Comparison of ENCODE assay signal across 18 cellular contexts in the genomic region with DNA sequence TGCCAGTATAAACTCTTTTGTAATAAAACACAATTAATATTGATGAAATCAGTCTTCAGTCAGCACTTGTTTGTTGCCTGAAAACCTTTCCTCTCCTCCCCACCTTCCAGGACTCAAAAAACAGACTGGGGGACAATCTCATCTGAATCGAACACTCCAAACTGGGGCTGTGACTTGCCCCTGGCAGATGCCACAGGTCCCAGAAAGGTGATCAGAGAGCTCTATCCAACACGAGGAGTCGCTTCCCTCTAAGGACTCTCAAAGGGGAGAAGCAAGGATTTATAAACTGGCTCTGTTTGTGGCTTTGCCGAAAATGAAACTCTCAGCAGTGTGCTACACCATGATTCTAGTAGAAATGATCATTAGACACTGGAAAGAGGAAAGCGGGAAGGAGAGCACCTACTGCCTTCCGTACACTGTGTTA.
DNase-seq lines count a peak whose midpoint lies in the region; ATAC-seq, FAIRE-seq and TF ChIP-seq lines count a peak whose summit lies in the region.
"Had no signal": no experiment of that assay in that cellular context is flagged by ENCODE, and none has a peak within 500 bp of the region (broad histone marks: within the 10 kb centered on the region; RNA-seq: fewer than 3 reads in every experiment).

No MANE protein-coding gene starts in this region.

- H3K27me3 Mint-ChIP-seq in mesothelial cell of epicardium (ENCODE audit: low read depth): no peaks in the 10 kb centered on the region
- H3K27me3 Mint-ChIP-seq: activated T-helper 17 cell treated with anti-CD3 and anti-CD28 coated beads, Interleukin-2, amount 50 U/mL, for 72 hours had no signal

- H3K27ac ChIP-seq in ACC112 (ENCODE audit: low read depth, low read length) (peak overlapping the region; percentile 94), IMR-90 (ENCODE audit: insufficient read depth, low read length) (peak overlapping the region; percentile 91), K562 (ENCODE audit: extremely low read depth, low read depth, low read length) (peak overlapping the region; percentile 42; the same call in 1 of the 3 replicates)
- H3K27ac ChIP-seq: foreskin keratinocyte, lower lobe of right lung, neutrophil, SJCRH30 had no signal

- peaks cover 14% of the 10 kb centered on the region for H3K9me1 ChIP-seq in IMR-90 (ENCODE audit: insufficient read depth, low read length)
- H3K9me1 ChIP-seq in K562 (ENCODE audit: control insufficient read depth, insufficient read depth, low read length): no peaks in the 10 kb centered on the region

- ATAC-seq in IMR-90 (ENCODE audit: low read depth): 0 out of 2 replicates have a peak, but pooled peaks have one; percentile 4
- ATAC-seq in K562: no peak
- no peak for ATAC-seq in HG02623 (IDR thresholded peaks at IDR 0.05; ENCODE audit: unreplicated experiment)
- ATAC-seq: activated CD8-positive, alpha-beta T cell treated with anti-CD3 and anti-CD28 coated beads, Interleukin-2, amount 10 ng/mL, durations not matched to agents 7 days and 5 days; activated T-helper 17 cell treated with anti-CD3 and anti-CD28 coated beads, Interleukin-2, amount 50 U/mL, for 72 hours; foreskin keratinocyte; lower lobe of right lung had no signal

- no peaks in the 10 kb centered on the region for H3K9me3 ChIP-seq in IMR-90 (ENCODE audit: control insufficient read depth, insufficient read depth, low read length)
- no peaks in the 10 kb centered on the region for H3K9me3 ChIP-seq in K562 (replicated peaks; ENCODE audit: control insufficient read depth, insufficient read depth, low read depth, low read length)
- H3K9me3 ChIP-seq: lower lobe of right lung, neutrophil, SJCRH30 had no signal

- H2BK120ac ChIP-seq in IMR-90 (ENCODE audit: low read depth, low read length): peak overlapping the region; percentile 97

- peak overlapping the region; percentile 93 for H4K5ac ChIP-seq in IMR-90 (ENCODE audit: low read depth, low read length)

- no peaks in the 10 kb centered on the region for H3K9me3 Mint-ChIP-seq in mesothelial cell of epicardium
- H3K9me3 Mint-ChIP-seq: activated T-helper 17 cell treated with anti-CD3 and anti-CD28 coated beads, Interleukin-2, amount 50 U/mL, for 72 hours had no signal

- H3K36me3 ChIP-seq in ACC112 (ENCODE audit: insufficient read depth, low read length) (no peaks in the 10 kb centered on the region), IMR-90 (ENCODE audit: control insufficient read depth, insufficient read depth, low read length) (no peaks in the 10 kb centered on the region), K562 (ENCODE audit: control insufficient read depth, insufficient read depth, low read length) (no peaks in the 10 kb centered on the region; the same call in 2 of the 3 replicates)
- H3K36me3 ChIP-seq: lower lobe of right lung, neutrophil, SJCRH30 had no signal

- DNase-seq in IMR-90 (peak; percentile 37), K562 (ENCODE audit: extremely low read depth in 1 of 4, low spot score in 3 of 4) (no peak), mesothelial cell of epicardium (ENCODE audit: low spot score in 2 of 2, unreplicated experiment in 2 of 2) (no peak), DMS 273 treated with DMSO at 0.1 percent for 48 hours (lab: John Stamatoyannopoulos, UW) (no peak), T1000 (lab: John Stamatoyannopoulos, UW) (no peak), retina (no peak)
- DNase-seq: activated CD8-positive, alpha-beta T cell treated with anti-CD3 and anti-CD28 coated beads, Interleukin-2, amount 10 ng/mL, durations not matched to agents 7 days and 5 days; AML-193; amygdala; DMS153; lower lobe of right lung; SJCRH30 had no signal

- no peaks in the 10 kb centered on the region for H4K20me1 ChIP-seq in IMR-90 (ENCODE audit: insufficient read depth, low read length)
- no peaks in the 10 kb centered on the region for H4K20me1 ChIP-seq in K562 (replicated peaks; ENCODE audit: control insufficient read depth, insufficient read depth, low read length)

- dilution Hi-C loops in IMR-90 (cut with HindIII; ENCODE audit: low sequenced_read_pairs, unreplicated experiment): no loop called here

- H3K4me2 ChIP-seq in IMR-90 (ENCODE audit: low read depth, low read length) (peak overlapping the region; percentile 89), K562 (ENCODE audit: insufficient read depth, low read length) (peak overlapping the region; percentile 67)
- H3K4me2 ChIP-seq: smooth muscle cell had no signal

- TF ChIP-seq POLR2A in IMR-90 (IDR thresholded peaks at IDR 0.05; ENCODE audit: low read depth, low read length): no peak
- no peak for TF ChIP-seq POLR2A in K562 (conservative IDR thresholded peaks at IDR 0.05)

- TF ChIP-seq EP300 in K562 (IDR thresholded peaks at IDR 0.05; ENCODE audit: low read length): no peak

- TF ChIP-seq CTCF in IMR-90 (conservative IDR thresholded peaks at IDR 0.05; ENCODE audit: low read depth, low read length) (no peak), K562 (IDR thresholded peaks at IDR 0.05 in 2 of 3, conservative IDR thresholded peaks at IDR 0.05 in 1 of 3; ENCODE audit: insufficient read depth in 2 of 3, low read depth in 1 of 3, low read length in 3 of 3) (no peak), mesothelial cell of epicardium (IDR thresholded peaks at IDR 0.05; ENCODE audit: unreplicated experiment) (no peak)

- POLR2A ChIA-PET in IMR-90 (lab: Charles Lee; ENCODE audit: unreplicated experiment): interaction anchor here (1.3 kb wide), 1 partner anchor 25 kb away, joined by 9 read pairs; no protein-coding TSS in a partner anchor
- POLR2A ChIA-PET in K562 (lab: Yijun Ruan, JAX): interaction anchor here (0.6 to 6.3 kb wide), 7 partner anchors 10 to 46 kb away, joined by 3 to 80 read pairs (median 8); no protein-coding TSS in a partner anchor

- peak overlapping the region; percentile 78 for H2AK5ac ChIP-seq in IMR-90 (ENCODE audit: low read depth, low read length)

- no TSS peak for BruUV-seq in IMR-90 (replicated peaks; lab: Mats Ljungman, UMichigan)
- BruUV-seq in K562 (replicated peaks; lab: Mats Ljungman, UMichigan): no TSS peak

- H3K14ac ChIP-seq in IMR-90 (replicated peaks; ENCODE audit: low read depth, low read length): peak overlapping the region; percentile 92

- peak overlapping the region; percentile 80 for H4K91ac ChIP-seq in IMR-90 (ENCODE audit: insufficient read depth, low read depth, low read length)

- H3K36me3 Mint-ChIP-seq in mesothelial cell of epicardium: no peaks in the 10 kb centered on the region

- TF ChIP-seq RAD21 in IMR-90 (IDR thresholded peaks at IDR 0.05; ENCODE audit: low read length) (no peak), K562 (CRISPR knock-in tag; conservative IDR thresholded peaks at IDR 0.05 in 1 of 2, IDR thresholded peaks at IDR 0.05 in 1 of 2) (no peak)

- no peak for FAIRE-seq in K562 (lab: Jason Lieb, UNC)

- H3K23ac ChIP-seq in IMR-90 (ENCODE audit: low read depth, low read length): peak overlapping the region; percentile 92

- 20% methylated on average over 1 of the region's 6 CpGs; no CpG with 5 or more reads in 1 of the 2 experiments for WGBS in IMR-90 (ENCODE audit: extremely low coverage in 2 of 2, insufficient read length in 1 of 2), 2 experiments
- 12% methylated on average over 6 of the region's 6 CpGs for WGBS in K562 (ENCODE audit: insufficient coverage, low coverage, missing lambda C conversion rate)

- in situ Hi-C loops in IMR-90 (cut with MboI; ENCODE audit: low sequenced_read_pairs) (no loop called here), K562 (cut with MboI) (no loop called here)

- H3K79me1 ChIP-seq in IMR-90 (ENCODE audit: low read depth in 1 of 2, low read length in 2 of 2): peaks cover 0 to 9% of the 10 kb centered on the region in 2 experiments; a peak in 2 of 4 replicates

- H3K9ac ChIP-seq in IMR-90 (ENCODE audit: low read depth, low read length) (peak overlapping the region; percentile 82), K562 (ENCODE audit: insufficient read depth in 1 of 2, low read depth in 2 of 2, low read length in 2 of 2) (peak overlapping the region; percentile 48 to 49; a peak in 3 of 4 replicates)

- peak overlapping the region; percentile 94 for H3K4ac ChIP-seq in IMR-90 (ENCODE audit: low read depth, low read length)

- CTCF ChIA-PET in IMR-90 (lab: Yijun Ruan, JAX): no interaction called here
- CTCF ChIA-PET in K562 (lab: Yijun Ruan, JAX; ENCODE audit: low intra/inter-chr PET ratio): interaction anchor here (0.6 kb wide), 1 partner anchor 30 kb away, joined by 5 read pairs; no protein-coding TSS in a partner anchor

- no peak overlapping the region for H3K4me3 Mint-ChIP-seq in mesothelial cell of epicardium
- H3K4me3 Mint-ChIP-seq: activated CD8-positive, alpha-beta T cell treated with anti-CD3 and anti-CD28 coated beads, Interleukin-2, amount 10 ng/mL, durations not matched to agents 7 days and 5 days; activated T-helper 17 cell treated with anti-CD3 and anti-CD28 coated beads, Interleukin-2, amount 50 U/mL, for 72 hours had no signal

- no peak overlapping the region for H3K4me3 ChIP-seq in ACC112 (ENCODE audit: low read depth, low read length)
- peak overlapping the region; percentile 19; the same call in 1 of the 2 replicates for H3K4me3 ChIP-seq in IMR-90 (ENCODE audit: insufficient read depth, low read depth, low read length)
- H3K4me3 ChIP-seq in K562: no peak overlapping the region
- H3K4me3 ChIP-seq: lower lobe of right lung, SJCRH30, smooth muscle cell had no signal

- H2BK20ac ChIP-seq in IMR-90 (ENCODE audit: low read depth, low read length): peak overlapping the region; percentile 97

- peaks cover 34% of the 10 kb centered on the region for H3K4me1 Mint-ChIP-seq in mesothelial cell of epicardium

- intact Hi-C loops in IMR-90 (cut with micrococcal nuclease) (no loop called here), K562 (cut with micrococcal nuclease) (no loop called here)

- H3K56ac ChIP-seq in IMR-90 (ENCODE audit: extremely low read depth, insufficient read depth, low read length): peak overlapping the region; percentile 91

- peak overlapping the region; percentile 90 for H2BK5ac ChIP-seq in IMR-90 (ENCODE audit: low read depth, low read length, poor library complexity, severe bottlenecking)

- H3K27me3 ChIP-seq in ACC112 (ENCODE audit: insufficient read depth, low read length) (no peaks in the 10 kb centered on the region), IMR-90 (ENCODE audit: control insufficient read depth, insufficient read depth, low read length) (no peaks in the 10 kb centered on the region), K562 (ENCODE audit: control insufficient read depth in 2 of 2, insufficient read depth in 2 of 2, low read length in 2 of 2) (no peaks in the 10 kb centered on the region; a peak in 1 of 5 replicates)
- H3K27me3 ChIP-seq: foreskin keratinocyte, neutrophil, SJCRH30 had no signal

- peak overlapping the region; percentile 61 to 75 for H4K8ac ChIP-seq in IMR-90 (ENCODE audit: low read depth in 2 of 2, low read length in 2 of 2)

- peak overlapping the region; percentile 51 for H2AFZ ChIP-seq in ACC112 (ENCODE audit: low read length, unreplicated experiment)
- peak overlapping the region; percentile 86 for H2AFZ ChIP-seq in IMR-90 (replicated peaks; ENCODE audit: low read length, poor library complexity)
- H2AFZ ChIP-seq in K562 (ENCODE audit: low read depth, low read length): peak overlapping the region; percentile 66

- peaks cover 48% of the 10 kb centered on the region for H3K4me1 ChIP-seq in ACC112 (ENCODE audit: control insufficient read depth, insufficient read depth, low read length, unreplicated experiment)
- H3K4me1 ChIP-seq in IMR-90 (ENCODE audit: control insufficient read depth, insufficient read depth, low read length): peaks cover 26% of the 10 kb centered on the region
- H3K4me1 ChIP-seq in K562 (replicated peaks in 1 of 2; ENCODE audit: control insufficient read depth in 2 of 2, insufficient read depth in 2 of 2, low read length in 2 of 2): peaks cover 34 to 39% of the 10 kb centered on the region in 2 experiments

- no peak overlapping the region for H2AK9ac ChIP-seq in IMR-90 (replicated peaks; ENCODE audit: low read depth, low read length, poor library complexity)

- H2BK15ac ChIP-seq in IMR-90 (ENCODE audit: low read depth, low read length): peak overlapping the region; percentile 92

- H3K79me2 ChIP-seq in ACC112 (ENCODE audit: control insufficient read depth, insufficient read depth, low read length, unreplicated experiment) (no peaks in the 10 kb centered on the region), K562 (ENCODE audit: control insufficient read depth, insufficient read depth, low read length) (peaks cover 11% of the 10 kb centered on the region)

- H3K18ac ChIP-seq in IMR-90 (ENCODE audit: low read depth, low read length): peak overlapping the region; percentile 97

- peak overlapping the region; percentile 47 for H3K27ac Mint-ChIP-seq in mesothelial cell of epicardium
- H3K27ac Mint-ChIP-seq: activated CD8-positive, alpha-beta T cell treated with anti-CD3 and anti-CD28 coated beads, Interleukin-2, amount 10 ng/mL, durations not matched to agents 7 days and 5 days; activated T-helper 17 cell treated with anti-CD3 and anti-CD28 coated beads, Interleukin-2, amount 50 U/mL, for 72 hours had no signal

Comparison
In these comparisons a context has a peak if more than half of its experiments do, and no peak if none do; other contexts are left out.
1. H3K27ac ChIP-seq: peak in every context shown above with its lines; median percentile 94 in ACC112; 91 in IMR-90; 42 in K562.